ENCODE assay signal across 1 cellular context in genomic region chr17:82205720-82206508, GRCh38.
A peak's percentile ranks its signal among the peaks of the same experiment; 100 is the strongest.
TF ChIP-seq lines count a peak whose summit lies in the region.

No MANE protein-coding gene starts in this region.

TF ChIP-seq in HEK293, 187 proteins besides CTCF, POLR2A, EP300 and RAD21 (continued from another document):
- TF ChIP-seq ZBTB11 (tag by site-specific recombination; conservative IDR thresholded peaks at IDR 0.05; ENCODE audit: low read depth) = peak; percentile 40; the same call in 1 of the 2 replicates
- TF ChIP-seq ZNF391 (tag by site-specific recombination; IDR thresholded peaks at IDR 0.05; ENCODE audit: borderline replicate concordance, low read depth) = peak; percentile 33; the same call in 1 of the 2 replicates
- no peak for TF ChIP-seq ZNF580 (tag by site-specific recombination; IDR thresholded peaks at IDR 0.05)
- peak; percentile 48 for TF ChIP-seq ZNF341 (tag by site-specific recombination; IDR thresholded peaks at IDR 0.05; ENCODE audit: low read depth)
- TF ChIP-seq ZNF148 (tag by site-specific recombination; IDR thresholded peaks at IDR 0.05; ENCODE audit: borderline replicate concordance) = no peak
- peak; percentile 51; the same call in 1 of the 2 replicates for TF ChIP-seq GLIS1 (tag by site-specific recombination; IDR thresholded peaks at IDR 0.05)
- TF ChIP-seq SP7 (tag by site-specific recombination; IDR thresholded peaks at IDR 0.05) = peak; percentile 30; the same call in 1 of the 2 replicates
- TF ChIP-seq ZSCAN5A (tag by site-specific recombination; IDR thresholded peaks at IDR 0.05) = no peak
- TF ChIP-seq ZNF2 (tag by site-specific recombination; IDR thresholded peaks at IDR 0.05) = peak; percentile 58; the same call in 1 of the 2 replicates
- TF ChIP-seq SCRT1 (tag by site-specific recombination; IDR thresholded peaks at IDR 0.05; ENCODE audit: borderline replicate concordance) = peak; percentile 81
- TF ChIP-seq ZBTB17 (tag by site-specific recombination; IDR thresholded peaks at IDR 0.05) = peak; percentile 79
- TF ChIP-seq ZNF10 (tag by site-specific recombination; IDR thresholded peaks at IDR 0.05) = 0 out of 2 replicates have a peak, but pooled peaks have one; percentile 43
- TF ChIP-seq ZNF223 (tag by site-specific recombination; IDR thresholded peaks at IDR 0.05) = no peak
- TF ChIP-seq ZNF311 (tag by site-specific recombination; IDR thresholded peaks at IDR 0.05; ENCODE audit: borderline replicate concordance) = no peak
- no peak for TF ChIP-seq ZNF350 (tag by site-specific recombination; IDR thresholded peaks at IDR 0.05)
- TF ChIP-seq ZNF600 (tag by site-specific recombination; IDR thresholded peaks at IDR 0.05) = peak; percentile 67; the same call in 1 of the 2 replicates
- TF ChIP-seq ZNF449 (tag by site-specific recombination; IDR thresholded peaks at IDR 0.05) = peak; percentile 80
- TF ChIP-seq SP3 (tag by site-specific recombination; IDR thresholded peaks at IDR 0.05) = peak; percentile 52
- TF ChIP-seq ZNF768 (tag by site-specific recombination; IDR thresholded peaks at IDR 0.05) = no peak
- 0 out of 2 replicates have a peak, but pooled peaks have one; percentile 15 for TF ChIP-seq PBX3 (CRISPR knock-in tag; IDR thresholded peaks at IDR 0.05)
- TF ChIP-seq OSR2 (tag by site-specific recombination; IDR thresholded peaks at IDR 0.05) = no peak
- no peak for TF ChIP-seq HIC1 (tag by site-specific recombination; IDR thresholded peaks at IDR 0.05)
- no peak for TF ChIP-seq ZNF398 (tag by site-specific recombination; IDR thresholded peaks at IDR 0.05)
- no peak for TF ChIP-seq ZNF202 (tag by site-specific recombination; IDR thresholded peaks at IDR 0.05; ENCODE audit: borderline replicate concordance)
- no peak; the same call in 1 of the 2 replicates for TF ChIP-seq ZXDB (tag by site-specific recombination; IDR thresholded peaks at IDR 0.05)
- no peak for TF ChIP-seq MEIS1 (CRISPR knock-in tag; IDR thresholded peaks at IDR 0.05; ENCODE audit: borderline replicate concordance)
- no peak for TF ChIP-seq ZNF155 (tag by site-specific recombination; IDR thresholded peaks at IDR 0.05)
- no peak for TF ChIP-seq ZNF677 (tag by site-specific recombination; IDR thresholded peaks at IDR 0.05)
TF ChIP-seq in HEK293: peak in this region for 37.
